ENCODE assay signal across 9 cellular contexts in the genomic region with DNA sequence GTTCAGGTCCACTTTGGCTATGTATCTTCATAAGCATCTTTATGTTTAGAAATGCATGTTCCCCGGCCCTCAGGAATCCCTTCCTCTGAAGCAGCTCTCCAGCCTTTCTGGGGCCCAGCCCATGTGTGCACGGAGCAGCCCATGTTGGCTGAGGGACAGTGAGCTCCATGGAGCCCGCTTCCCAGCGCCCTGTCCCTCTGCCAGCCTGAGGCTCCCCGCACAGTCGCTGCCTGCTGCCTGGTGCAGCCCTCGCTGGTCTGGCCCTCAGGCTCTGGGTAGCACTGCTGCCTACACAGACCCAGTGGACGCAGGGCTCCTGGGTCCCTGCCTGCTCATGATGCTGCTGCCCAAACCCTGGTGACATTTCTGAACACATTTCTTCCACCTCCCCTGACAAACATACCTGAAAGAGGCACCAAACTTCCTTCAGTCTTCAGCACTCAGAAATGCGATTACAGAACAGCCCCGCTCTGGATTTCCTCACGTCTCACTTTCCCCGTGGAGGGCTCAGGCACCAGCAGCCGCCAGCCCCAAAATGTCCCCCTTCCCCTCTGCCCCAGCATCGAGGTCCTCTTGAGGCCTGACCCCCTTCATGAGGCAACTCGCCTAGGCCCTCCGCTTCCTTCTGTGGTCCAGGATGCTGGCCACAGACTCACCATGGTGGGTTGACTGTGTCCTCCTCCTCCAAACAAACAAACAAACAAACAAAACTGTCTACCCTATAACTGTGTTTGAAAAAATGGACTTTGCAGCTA. TPM values are rescaled to one million over a fixed set of nuclear protein-coding genes. Genes with fewer than 3 reads are reported as not detected.
"Had no signal": no experiment of that assay in that cellular context is flagged by ENCODE, and none has a peak within 500 bp of the region (broad histone marks: within the 10 kb centered on the region; RNA-seq: fewer than 3 reads in every experiment).

No MANE protein-coding gene starts in this region.

- ATAC-seq: GM23338, HCT116, K562 had no signal

- DNase-seq: H7, HFFc6, IMR-90 had no signal

- H3K4me3 Mint-ChIP-seq: GM23338, HFFc6 had no signal

- H3K36me3 ChIP-seq: HAP-1 had no signal

- H3K4me2 ChIP-seq: GM23338 had no signal

- H3K9me3 ChIP-seq: HAP-1 had no signal

- H3K4me3 ChIP-seq: GM23338, HAP-1, K562 had no signal

- H3K4me1 ChIP-seq: HAP-1 had no signal

- H2AFZ ChIP-seq: GM23338 had no signal

- H3K27ac Mint-ChIP-seq: GM23338, HFFc6 had no signal

RNA-seq across cellular contexts. Expression of gene TCERG1L, which starts 5.0 kb away (rescaled TPM):
- total RNA-seq: H4, HT-29, IMR-90, K562 had no signal
- polyA plus RNA-seq: IMR-90, K562 had no signal
